ENCODE assay signal across 1 cellular context in genomic region chr19:48445606-48446481, GRCh38.
TF ChIP-seq lines count a peak whose summit lies in the region.

TSS of gene GRWD1 (plus strand) at chr19:48445983. CDS start at chr19:48446006, 23 bp downstream.

TF ChIP-seq in HepG2, 621 proteins besides CTCF, POLR2A, EP300 and RAD21 (continued from another document and continues in another):
- TF ChIP-seq DZIP1 (CRISPR knock-in tag; IDR thresholded peaks at IDR 0.05) (no peak; the same call in 1 of the 2 replicates), ZNF530 (CRISPR knock-in tag; IDR thresholded peaks at IDR 0.05; ENCODE audit: low read depth) (no peak), NFIB (CRISPR knock-in tag; IDR thresholded peaks at IDR 0.05; ENCODE audit: borderline replicate concordance) (no peak), ATF5 (CRISPR knock-in tag; IDR thresholded peaks at IDR 0.05; ENCODE audit: low read depth) (no peak), NCOA5 (CRISPR knock-in tag; IDR thresholded peaks at IDR 0.05) (no peak), MTA1 (CRISPR knock-in tag; IDR thresholded peaks at IDR 0.05; ENCODE audit: borderline replicate concordance) (no peak), RFX5 (IDR thresholded peaks at IDR 0.05; ENCODE audit: low read depth, low read length) (no peak), ZNF432 (CRISPR knock-in tag; IDR thresholded peaks at IDR 0.05; ENCODE audit: borderline replicate concordance) (no peak), PHF21A (CRISPR knock-in tag; IDR thresholded peaks at IDR 0.05) (peak; percentile 70; the same call in 1 of the 2 replicates), ZFY (CRISPR knock-in tag; IDR thresholded peaks at IDR 0.05) (peak; percentile 54; the same call in 1 of the 2 replicates), HMGA1 (CRISPR knock-in tag; conservative IDR thresholded peaks at IDR 0.05) (no peak), RBM22 (optimal IDR thresholded peaks at IDR 0.05; ENCODE audit: low read length) (no peak), REPIN1 (CRISPR knock-in tag; IDR thresholded peaks at IDR 0.05; ENCODE audit: borderline replicate concordance, low read depth) (0 out of 2 replicates have a peak, but pooled peaks have one; percentile 47), HOXA3 (CRISPR knock-in tag; IDR thresholded peaks at IDR 0.05) (peak; percentile 95), ZFP91 (CRISPR knock-in tag; IDR thresholded peaks at IDR 0.05; ENCODE audit: borderline replicate concordance) (peak; percentile 84; the same call in 1 of the 2 replicates), ZNF776 (CRISPR knock-in tag; IDR thresholded peaks at IDR 0.05) (no peak), TFAP4 (IDR thresholded peaks at IDR 0.05; ENCODE audit: borderline replicate concordance, low read depth) (no peak; the same call in 1 of the 2 replicates), ZNF746 (CRISPR knock-in tag; IDR thresholded peaks at IDR 0.05) (no peak), ZNF230 (CRISPR knock-in tag; IDR thresholded peaks at IDR 0.05) (peak; percentile 24; the same call in 1 of the 2 replicates), ARID5B (CRISPR knock-in tag; IDR thresholded peaks at IDR 0.05) (no peak), MLLT10 (CRISPR knock-in tag; IDR thresholded peaks at IDR 0.05) (no peak), PCBP1 (IDR thresholded peaks at IDR 0.05; ENCODE audit: borderline replicate concordance, low read depth, low read length) (no peak), E2F2 (CRISPR knock-in tag; IDR thresholded peaks at IDR 0.05; ENCODE audit: borderline replicate concordance) (0 out of 2 replicates have a peak, but pooled peaks have one; percentile 22), ATF2 (CRISPR knock-in tag; IDR thresholded peaks at IDR 0.05) (peak; percentile 71), JDP2 (CRISPR knock-in tag; IDR thresholded peaks at IDR 0.05; ENCODE audit: borderline replicate concordance) (no peak), TFE3 (CRISPR knock-in tag; IDR thresholded peaks at IDR 0.05) (0 out of 2 replicates have a peak, but pooled peaks have one; percentile 19), ELF1 (CRISPR knock-in tag; IDR thresholded peaks at IDR 0.05) (peak; percentile 96), ZNF569 (CRISPR knock-in tag; IDR thresholded peaks at IDR 0.05; ENCODE audit: borderline replicate concordance) (no peak), ZNF556 (CRISPR knock-in tag; IDR thresholded peaks at IDR 0.05; ENCODE audit: borderline replicate concordance) (no peak; the same call in 1 of the 2 replicates), ATF7 (IDR thresholded peaks at IDR 0.05) (no peak), ATF7 (CRISPR knock-in tag; IDR thresholded peaks at IDR 0.05) (no peak), LBX2 (CRISPR knock-in tag; IDR thresholded peaks at IDR 0.05; ENCODE audit: borderline replicate concordance) (no peak), NKX3-1 (CRISPR knock-in tag; IDR thresholded peaks at IDR 0.05) (no peak), ARHGAP35 (CRISPR knock-in tag; IDR thresholded peaks at IDR 0.05; ENCODE audit: borderline replicate concordance) (no peak; the same call in 1 of the 2 replicates), UBTF (CRISPR knock-in tag; IDR thresholded peaks at IDR 0.05) (0 out of 2 replicates have a peak, but pooled peaks have one; percentile 26), ZNF792 (CRISPR knock-in tag; IDR thresholded peaks at IDR 0.05) (no peak), SKIL (CRISPR knock-in tag; IDR thresholded peaks at IDR 0.05; ENCODE audit: borderline replicate concordance) (no peak), ZMYM3 (CRISPR knock-in tag; IDR thresholded peaks at IDR 0.05) (no peak), ZFP36L2 (CRISPR knock-in tag; IDR thresholded peaks at IDR 0.05) (no peak), PLRG1 (conservative IDR thresholded peaks at IDR 0.05) (no peak), ZSCAN31 (CRISPR knock-in tag; IDR thresholded peaks at IDR 0.05; ENCODE audit: low read depth) (peak; percentile 43; the same call in 1 of the 2 replicates), ZNF337 (CRISPR knock-in tag; IDR thresholded peaks at IDR 0.05; ENCODE audit: borderline replicate concordance, low read depth) (no peak), ZNF552 (CRISPR knock-in tag; IDR thresholded peaks at IDR 0.05; ENCODE audit: borderline replicate concordance) (no peak)
